25 cellular contexts compared by ENCODE assay signal in genomic region chr4:32778938-32779337, GRCh38.
DNase-seq lines count a peak whose midpoint lies in the region; ATAC-seq, FAIRE-seq and TF ChIP-seq lines count a peak whose summit lies in the region.
"Had no signal": no experiment of that assay in that cellular context is flagged by ENCODE, and none has a peak within 500 bp of the region (broad histone marks: within the 10 kb centered on the region; RNA-seq: fewer than 3 reads in every experiment).

No MANE protein-coding gene starts in this region.

- H3K4me3 ChIP-seq in A549 (no peak overlapping the region), HCT116 (replicated peaks in 1 of 2; ENCODE audit: low read depth in 1 of 2, low read length in 2 of 2) (no peak overlapping the region), OCI-LY7 (ENCODE audit: low read depth, low read length, poor library complexity, severe bottlenecking) (no peak overlapping the region), GM12878 (no peak overlapping the region)
- H3K4me3 ChIP-seq: BLaER1 treated with 17β-estradiol and CSF1 and Interleukin-3, amounts not matched to agents 10 nM and 100 nM had no signal

- H3K36me3 ChIP-seq in HCT116 (ENCODE audit: control insufficient read depth in 1 of 2, insufficient read depth in 2 of 2, low read length in 2 of 2) = no peaks in the 10 kb centered on the region
- no peaks in the 10 kb centered on the region for H3K36me3 ChIP-seq in OCI-LY7 (ENCODE audit: insufficient read depth, low read length)
- H3K36me3 ChIP-seq in GM12878 (ENCODE audit: control insufficient read depth in 2 of 2, insufficient read depth in 2 of 2, low read length in 1 of 2) = no peaks in the 10 kb centered on the region
- H3K36me3 ChIP-seq: BLaER1 treated with 17β-estradiol and CSF1 and Interleukin-3, amounts not matched to agents 10 nM and 100 nM had no signal

- no peaks in the 10 kb centered on the region for H3K9me3 ChIP-seq in A549
- no peaks in the 10 kb centered on the region for H3K9me3 ChIP-seq in HCT116 (ENCODE audit: control insufficient read depth in 1 of 2, insufficient read depth in 1 of 2, low read depth in 1 of 2, low read length in 2 of 2)
- no peaks in the 10 kb centered on the region for H3K9me3 ChIP-seq in OCI-LY7 (ENCODE audit: low read length)
- no peaks in the 10 kb centered on the region; the same call in 2 of the 3 replicates for H3K9me3 ChIP-seq in GM12878 (replicated peaks; ENCODE audit: control insufficient read depth, insufficient read depth, low read length)
- no peaks in the 10 kb centered on the region for H3K9me3 ChIP-seq in T-helper 17 cell (ENCODE audit: control insufficient read depth, low read length, poor library complexity, severe bottlenecking)
- H3K9me3 ChIP-seq: BLaER1 treated with 17β-estradiol and CSF1 and Interleukin-3, amounts not matched to agents 10 nM and 100 nM had no signal

- H4K20me1 ChIP-seq in HCT116 (ENCODE audit: insufficient read depth) (no peaks in the 10 kb centered on the region), OCI-LY7 (ENCODE audit: insufficient read depth, low read length) (no peaks in the 10 kb centered on the region), GM12878 (ENCODE audit: control insufficient read depth, insufficient read depth) (no peaks in the 10 kb centered on the region)
- H4K20me1 ChIP-seq: BLaER1 treated with 17β-estradiol and CSF1 and Interleukin-3, amounts not matched to agents 10 nM and 100 nM had no signal

- intact Hi-C loops in HCT116 (cut with micrococcal nuclease) (no loop called here), OCI-LY7 (cut with micrococcal nuclease; ENCODE audit: unreplicated experiment) (no loop called here), GM12878 (cut with micrococcal nuclease; ENCODE audit: unreplicated experiment) (no loop called here)

- no TSS peak for BruUV-seq in HCT116 (replicated peaks; lab: Mats Ljungman, UMichigan)
- no TSS peak for BruUV-seq in OCI-LY7 (replicated peaks; lab: Mats Ljungman, UMichigan)
- no TSS peak for BruUV-seq in GM12878 (replicated peaks; lab: Mats Ljungman, UMichigan)

- in situ Hi-C loops in GM12878 (cut with MboI) = no loop called here

- H3K4me2 ChIP-seq in A549 (no peak overlapping the region), HCT116 (ENCODE audit: low read length) (no peak overlapping the region), OCI-LY7 (ENCODE audit: low read length) (peak overlapping the region; percentile 7; the same call in 1 of the 2 replicates), GM12878 (ENCODE audit: control insufficient read depth, insufficient read depth) (no peak overlapping the region)
- H3K4me2 ChIP-seq: BLaER1 treated with 17β-estradiol and CSF1 and Interleukin-3, amounts not matched to agents 10 nM and 100 nM had no signal

- no peaks in the 10 kb centered on the region for H3K79me2 ChIP-seq in HCT116 (ENCODE audit: insufficient read depth, low read length)
- no peaks in the 10 kb centered on the region for H3K79me2 ChIP-seq in OCI-LY7 (ENCODE audit: insufficient read depth, low read depth, low read length)
- no peaks in the 10 kb centered on the region for H3K79me2 ChIP-seq in GM12878 (ENCODE audit: control insufficient read depth, insufficient read depth, low read length)

- H3K4me3 Mint-ChIP-seq in T-helper 17 cell = no peak overlapping the region
- H3K4me3 Mint-ChIP-seq: B cell; CD4-positive, alpha-beta T cell; CD8-positive, alpha-beta T cell had no signal

- H3K9me2 ChIP-seq in HCT116 (ENCODE audit: insufficient read depth) (no peaks in the 10 kb centered on the region), OCI-LY7 (ENCODE audit: insufficient read depth, low read length) (no peaks in the 10 kb centered on the region)

- no peak for ATAC-seq in A549
- ATAC-seq in HCT116 = no peak
- ATAC-seq in GM12878 = no peak
- no peak for ATAC-seq in HG03571 (IDR thresholded peaks at IDR 0.05; ENCODE audit: unreplicated experiment)
- no peak for ATAC-seq in T-helper 17 cell
- no peak for ATAC-seq in HG02642 (IDR thresholded peaks at IDR 0.05; ENCODE audit: poor library complexity, unreplicated experiment)
- ATAC-seq: CD8-positive, alpha-beta T cell had no signal

- TF ChIP-seq EP300 in A549 (IDR thresholded peaks at IDR 0.05) = no peak
- TF ChIP-seq EP300 in GM12878 (IDR thresholded peaks at IDR 0.05; ENCODE audit: borderline replicate concordance in 1 of 2, control insufficient read depth in 1 of 2, low read depth in 2 of 2, low read length in 2 of 2) = no peak

- TF ChIP-seq RAD21 in A549 (conservative IDR thresholded peaks at IDR 0.05 in 1 of 2, IDR thresholded peaks at IDR 0.05 in 1 of 2) (no peak), HCT116 (IDR thresholded peaks at IDR 0.05; ENCODE audit: low read depth) (no peak), GM12878 (IDR thresholded peaks at IDR 0.05; ENCODE audit: insufficient read depth, low read depth, low read length) (no peak)

- H3K27me3 ChIP-seq in HCT116 (ENCODE audit: insufficient read depth, low read length) (no peaks in the 10 kb centered on the region), GM12878 (replicated peaks in 1 of 2; ENCODE audit: control insufficient read depth in 2 of 2, insufficient read depth in 2 of 2, low read length in 1 of 2) (no peaks in the 10 kb centered on the region)
- H3K27me3 ChIP-seq: BLaER1 treated with 17β-estradiol and CSF1 and Interleukin-3, amounts not matched to agents 10 nM and 100 nM had no signal

- H3K9ac ChIP-seq in HCT116 (ENCODE audit: low read length) = no peak overlapping the region
- no peak overlapping the region for H3K9ac ChIP-seq in GM12878 (ENCODE audit: control insufficient read depth, insufficient read depth, low read length)
- H3K9ac ChIP-seq: BLaER1 treated with 17β-estradiol and CSF1 and Interleukin-3, amounts not matched to agents 10 nM and 100 nM had no signal

- TF ChIP-seq CTCF in A549 (IDR thresholded peaks at IDR 0.05) (no peak), HCT116 (IDR thresholded peaks at IDR 0.05 in 2 of 3, conservative IDR thresholded peaks at IDR 0.05 in 1 of 3; ENCODE audit: borderline replicate concordance in 1 of 3, insufficient read depth in 1 of 3, low read depth in 2 of 3, low read length in 2 of 3) (no peak), OCI-LY7 (conservative IDR thresholded peaks at IDR 0.05; ENCODE audit: low read length) (no peak), GM12878 (IDR thresholded peaks at IDR 0.05 in 2 of 3, conservative IDR thresholded peaks at IDR 0.05 in 1 of 3; ENCODE audit: control insufficient read depth in 2 of 3, extremely low read depth in 1 of 3, insufficient read depth in 1 of 3, low read depth in 3 of 3, low read length in 3 of 3) (no peak)

- DNase-seq in A549 (ENCODE audit: low read depth in 1 of 2, low spot score in 1 of 2) = no peak
- DNase-seq in HCT116 (ENCODE audit: low read depth, low spot score) = no peak
- DNase-seq in OCI-LY7 (ENCODE audit: low spot score) = no peak
- DNase-seq in GM12878 (ENCODE audit: low read depth, low spot score) = no peak
- DNase-seq in COLO829 (ENCODE audit: low spot score) = no peak
- DNase-seq in T-helper 17 cell = no peak
- DNase-seq: 8988T; AML-193; CD4-positive, alpha-beta T cell; CD8-positive, alpha-beta T cell; COR-L47; DMS 273 treated with DMSO at 0.1 percent for 48 hours; DMS153; DMS53; DMS79; DND-41; EL; GDM1 had no signal

- H3K4me1 ChIP-seq in A549 (no peaks in the 10 kb centered on the region), HCT116 (ENCODE audit: control insufficient read depth in 1 of 2, insufficient read depth in 2 of 2, low read length in 2 of 2) (peaks cover 0 to 4% of the 10 kb centered on the region in 2 experiments; a peak in 1 of 4 replicates), OCI-LY7 (ENCODE audit: insufficient read depth, low read length, poor library complexity, severe bottlenecking) (no peaks in the 10 kb centered on the region), GM12878 (ENCODE audit: control insufficient read depth, insufficient read depth, low read length) (no peaks in the 10 kb centered on the region)

- no peak for FAIRE-seq in A549 (lab: Jason Lieb, UNC)
- no peak for FAIRE-seq in GM12878 (lab: Jason Lieb, UNC)
- FAIRE-seq: GM12891, GM19239 had no signal

- peak overlapping the region; percentile 47 for H2AFZ ChIP-seq in HCT116 (ENCODE audit: low read depth, low read length, poor library complexity, severe bottlenecking)
- H2AFZ ChIP-seq in OCI-LY7 (ENCODE audit: low read length) = peak overlapping the region; percentile 51; the same call in 1 of the 2 replicates
- no peak overlapping the region for H2AFZ ChIP-seq in GM12878 (ENCODE audit: control insufficient read depth, low read depth, low read length)

- TF ChIP-seq POLR2A in A549 (IDR thresholded peaks at IDR 0.05; ENCODE audit: low read length) = no peak
- TF ChIP-seq POLR2A in HCT116 (IDR thresholded peaks at IDR 0.05; ENCODE audit: borderline replicate concordance, extremely low read depth, insufficient read depth, insufficient read length) = no peak
- no peak for TF ChIP-seq POLR2A in GM12878 (IDR thresholded peaks at IDR 0.05; ENCODE audit: low read depth, low read length)

- H3K27me3 Mint-ChIP-seq in T-helper 17 cell = no peaks in the 10 kb centered on the region
- H3K27me3 Mint-ChIP-seq: B cell; CD4-positive, alpha-beta T cell had no signal

- POLR2A ChIA-PET in A549 (lab: Yijun Ruan, JAX) (no interaction called here), HCT116 (lab: Charles Lee) (no interaction called here), OCI-LY7 (lab: Charles Lee) (no interaction called here), GM12878 (lab: Charles Lee) (no interaction called here)

- RAD21 ChIA-PET in HCT116 (lab: Charles Lee; ENCODE audit: low non-redundant PET in 1 of 2, low total read pairs in 2 of 2, uncharacterized antibody in 2 of 2, unreplicated experiment in 2 of 2) = no interaction called here
- RAD21 ChIA-PET in GM12878 (lab: Charles Lee; ENCODE audit: unreplicated experiment) = no interaction called here

- no peak overlapping the region for H3K27ac Mint-ChIP-seq in T-helper 17 cell
- H3K27ac Mint-ChIP-seq: B cell; CD4-positive, alpha-beta T cell; CD8-positive, alpha-beta T cell had no signal

- H3K27ac ChIP-seq in A549 (no peak overlapping the region), HCT116 (ENCODE audit: low read depth, low read length) (no peak overlapping the region), OCI-LY7 (ENCODE audit: low read depth, low read length, poor library complexity, severe bottlenecking) (no peak overlapping the region), GM12878 (ENCODE audit: control insufficient read depth, insufficient read depth) (no peak overlapping the region)
- H3K27ac ChIP-seq: BLaER1 treated with 17β-estradiol and CSF1 and Interleukin-3, amounts not matched to agents 10 nM and 100 nM; C4-2B had no signal

- CTCF ChIA-PET in A549 (lab: Yijun Ruan, JAX) = no interaction called here
- CTCF ChIA-PET in HCT116 (lab: Charles Lee) = no interaction called here
- CTCF ChIA-PET in OCI-LY7 (lab: Charles Lee; ENCODE audit: unreplicated experiment) = no interaction called here
- CTCF ChIA-PET in GM12878 (lab: Yijun Ruan, JAX) = no interaction called here

- SMC1A ChIA-PET in GM12878 (lab: Charles Lee; ENCODE audit: uncharacterized antibody, unreplicated experiment) = no interaction called here

- 47% methylated on average over 1 of the region's 1 CpG for WGBS in A549 (ENCODE audit: missing lambda C conversion rate)
- 0% methylated on average over 1 of the region's 1 CpG for WGBS in GM12878 (ENCODE audit: insufficient coverage, insufficient replicate concordance, low lambda C conversion rate, missing lambda C conversion rate)

- no peaks in the 10 kb centered on the region for H3K36me3 Mint-ChIP-seq in T-helper 17 cell (ENCODE audit: low read depth)
- H3K36me3 Mint-ChIP-seq: CD8-positive, alpha-beta T cell had no signal

- no peaks in the 10 kb centered on the region for H3K4me1 Mint-ChIP-seq in T-helper 17 cell
- H3K4me1 Mint-ChIP-seq: B cell had no signal

Comparison
In these comparisons a context has a peak if more than half of its experiments do, and no peak if none do; other contexts are left out.
1. Of the 24 proteins assayed by ChIP-seq in both GM12878 and A549: peak only in GM12878: none; only in A549: USF2; in both: none; in neither: 23.